Comparison of ENCODE assay signal across 26 cellular contexts in genomic region chr6:161607696-161608297, GRCh38.
"Had no signal": no experiment of that assay in that cellular context is flagged by ENCODE, and none has a peak within 500 bp of the region (broad histone marks: within the 10 kb centered on the region; RNA-seq: fewer than 3 reads in every experiment).

No MANE protein-coding gene starts in this region.

- H3K4me1 Mint-ChIP-seq: stimulated activated naive B cell treated with anti-CD40 and anti-IgM and Interleukin-4, amounts not matched to agents 10 μg/mL and 1 μg/mL and 100 μg/mL, for 72 hours had no signal

- H3K27ac Mint-ChIP-seq: naive thymus-derived CD8-positive, alpha-beta T cell; stimulated activated naive B cell treated with anti-CD40 and anti-IgM and Interleukin-4, amounts not matched to agents 10 μg/mL and 1 μg/mL and 100 μg/mL, for 72 hours; stimulated activated naive CD8-positive, alpha-beta T cell treated with anti-CD3 and anti-CD28 coated beads, Interleukin-15, Interleukin-2, amounts not matched to agents 100 ng/mL and 50 ng/mL, for 24 hours had no signal

- H3K27ac ChIP-seq: dorsolateral prefrontal cortex, epithelial cell of prostate, gastrocnemius medialis, left ventricle myocardium inferior, lower lobe of right lung, ovary, psoas muscle, transverse colon, upper lobe of right lung, uterus had no signal

- DNase-seq: dorsolateral prefrontal cortex; effector CD4-positive, alpha-beta T cell; foreskin fibroblast; gastrocnemius medialis; head of caudate nucleus; left cardiac atrium; left ventricle myocardium inferior; lower lobe of right lung; naive thymus-derived CD8-positive, alpha-beta T cell; occipital lobe; ovary; posterior cingulate gyrus; psoas muscle; right cardiac atrium; small intestine; stimulated activated CD4-positive, alpha-beta T cell treated with anti-CD3 and anti-CD28 coated beads, Interleukin-15, amount 100 ng/mL, for 24 hours; stimulated activated CD4-positive, alpha-beta T cell treated with anti-CD3 and anti-CD28 coated beads, Interleukin-2, amount 100 ng/mL, for 48 hours; stimulated activated naive B cell treated with anti-CD40 and anti-IgM and Interleukin-4, amounts not matched to agents 10 μg/mL and 1 μg/mL and 100 μg/mL, for 72 hours; transverse colon; upper lobe of right lung; uterus had no signal

- H3K4me3 ChIP-seq: dorsolateral prefrontal cortex, gastrocnemius medialis, left ventricle myocardium inferior, lower lobe of right lung, ovary, psoas muscle, transverse colon, upper lobe of right lung, uterus had no signal

- H3K4me1 ChIP-seq: gastrocnemius medialis, left ventricle myocardium inferior, lower lobe of right lung, psoas muscle, transverse colon, upper lobe of right lung, uterus had no signal

- H3K36me3 ChIP-seq: gastrocnemius medialis, left ventricle myocardium inferior, lower lobe of right lung, ovary, transverse colon, upper lobe of right lung, uterus had no signal

- H3K4me3 Mint-ChIP-seq: naive thymus-derived CD8-positive, alpha-beta T cell; stimulated activated naive B cell treated with anti-CD40 and anti-IgM and Interleukin-4, amounts not matched to agents 10 μg/mL and 1 μg/mL and 100 μg/mL, for 72 hours; stimulated activated naive CD8-positive, alpha-beta T cell treated with anti-CD3 and anti-CD28 coated beads, Interleukin-15, Interleukin-2, amounts not matched to agents 100 ng/mL and 50 ng/mL, for 24 hours had no signal

- H3K27me3 Mint-ChIP-seq: naive thymus-derived CD8-positive, alpha-beta T cell; stimulated activated naive B cell treated with anti-CD40 and anti-IgM and Interleukin-4, amounts not matched to agents 10 μg/mL and 1 μg/mL and 100 μg/mL, for 72 hours; stimulated activated naive CD8-positive, alpha-beta T cell treated with anti-CD3 and anti-CD28 coated beads, Interleukin-15, Interleukin-2, amounts not matched to agents 100 ng/mL and 50 ng/mL, for 24 hours had no signal

- H3K9me3 ChIP-seq: gastrocnemius medialis, ovary, psoas muscle, transverse colon, upper lobe of right lung, uterus had no signal

- H3K27me3 ChIP-seq: dorsolateral prefrontal cortex, gastrocnemius medialis, ovary, transverse colon, upper lobe of right lung, uterus had no signal

- FAIRE-seq: colon, islet of Langerhans, small intestine had no signal

- ATAC-seq: esophagus mucosa; gastrocnemius medialis; left cardiac atrium; lower lobe of right lung; naive thymus-derived CD8-positive, alpha-beta T cell; psoas muscle; right cardiac atrium; stimulated activated naive B cell treated with anti-CD40 and anti-IgM and Interleukin-4, amounts not matched to agents 10 μg/mL and 1 μg/mL and 100 μg/mL, for 72 hours; upper lobe of right lung had no signal
